In the genomic region with DNA sequence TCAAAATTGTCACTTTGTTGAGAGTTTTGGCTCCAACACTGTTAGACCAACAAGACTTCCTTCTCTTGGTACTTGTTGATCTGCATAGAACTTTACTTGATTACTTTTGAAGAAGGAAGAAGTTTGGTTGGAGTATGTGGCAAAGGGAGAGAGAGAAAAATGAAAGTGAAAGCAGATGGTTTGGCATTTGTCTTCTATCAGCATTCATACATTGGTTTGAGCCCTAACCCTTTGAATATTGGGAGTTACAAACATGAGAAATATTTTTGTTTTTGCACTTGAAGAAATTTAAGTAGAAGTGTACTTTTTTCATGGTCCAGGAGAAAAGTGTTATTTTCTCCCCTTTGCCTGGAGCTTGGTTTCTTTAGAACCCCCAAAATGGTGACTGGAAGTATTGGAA, we compare ENCODE assay signal across 2 cellular contexts.
TF ChIP-seq lines count a peak whose summit lies in the region.

No MANE protein-coding gene starts in this region.

TF ChIP-seq in SK-N-SH, 30 proteins besides CTCF, POLR2A, EP300 and RAD21 (continued from another document):
- TF ChIP-seq ZBTB33 (IDR thresholded peaks at IDR 0.05; ENCODE audit: borderline replicate concordance, low read depth) = no peak

TF ChIP-seq in SK-N-SH treated with all-trans-retinoic acid at 6 μM for 48 hours, 23 proteins besides CTCF, POLR2A, EP300 and RAD21 (continued from another document):
- TF ChIP-seq, protein P1, sequence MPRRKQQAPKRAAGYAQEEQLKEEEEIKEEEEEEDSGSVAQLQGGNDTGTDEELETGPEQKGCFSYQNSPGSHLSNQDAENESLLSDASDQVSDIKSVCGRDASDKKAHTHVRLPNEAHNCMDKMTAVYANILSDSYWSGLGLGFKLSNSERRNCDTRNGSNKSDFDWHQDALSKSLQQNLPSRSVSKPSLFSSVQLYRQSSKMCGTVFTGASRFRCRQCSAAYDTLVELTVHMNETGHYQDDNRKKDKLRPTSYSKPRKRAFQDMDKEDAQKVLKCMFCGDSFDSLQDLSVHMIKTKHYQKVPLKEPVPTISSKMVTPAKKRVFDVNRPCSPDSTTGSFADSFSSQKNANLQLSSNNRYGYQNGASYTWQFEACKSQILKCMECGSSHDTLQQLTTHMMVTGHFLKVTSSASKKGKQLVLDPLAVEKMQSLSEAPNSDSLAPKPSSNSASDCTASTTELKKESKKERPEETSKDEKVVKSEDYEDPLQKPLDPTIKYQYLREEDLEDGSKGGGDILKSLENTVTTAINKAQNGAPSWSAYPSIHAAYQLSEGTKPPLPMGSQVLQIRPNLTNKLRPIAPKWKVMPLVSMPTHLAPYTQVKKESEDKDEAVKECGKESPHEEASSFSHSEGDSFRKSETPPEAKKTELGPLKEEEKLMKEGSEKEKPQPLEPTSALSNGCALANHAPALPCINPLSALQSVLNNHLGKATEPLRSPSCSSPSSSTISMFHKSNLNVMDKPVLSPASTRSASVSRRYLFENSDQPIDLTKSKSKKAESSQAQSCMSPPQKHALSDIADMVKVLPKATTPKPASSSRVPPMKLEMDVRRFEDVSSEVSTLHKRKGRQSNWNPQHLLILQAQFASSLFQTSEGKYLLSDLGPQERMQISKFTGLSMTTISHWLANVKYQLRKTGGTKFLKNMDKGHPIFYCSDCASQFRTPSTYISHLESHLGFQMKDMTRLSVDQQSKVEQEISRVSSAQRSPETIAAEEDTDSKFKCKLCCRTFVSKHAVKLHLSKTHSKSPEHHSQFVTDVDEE (CRISPR knock-in tag; IDR thresholded peaks at IDR 0.05) = no peak
- TF ChIP-seq PATZ1 (CRISPR knock-in tag; IDR thresholded peaks at IDR 0.05; ENCODE audit: borderline replicate concordance) = no peak
- no peak for TF ChIP-seq RARB (CRISPR knock-in tag; IDR thresholded peaks at IDR 0.05)
TF ChIP-seq in SK-N-SH treated with all-trans-retinoic acid at 6 μM for 48 hours: peak in this region for 0.
